In genomic region chr20:46994341-46994740, GRCh38 we compare ENCODE assay signal across 9 cellular contexts.
A peak's percentile ranks its signal among the peaks of the same experiment; 100 is the strongest.
DNase-seq lines count a peak whose midpoint lies in the region; ATAC-seq lines count a peak whose summit lies in the region.
"Had no signal": no experiment of that assay in that cellular context is flagged by ENCODE, and none has a peak within 500 bp of the region (broad histone marks: within the 10 kb centered on the region; RNA-seq: fewer than 3 reads in every experiment).

No MANE protein-coding gene starts in this region.

- peaks cover 35% of the 10 kb centered on the region for H3K4me1 Mint-ChIP-seq in activated CD4-positive, alpha-beta memory T cell treated with anti-CD3 and anti-CD28 coated beads for 36 hours (ENCODE audit: low read depth)

- H3K27ac ChIP-seq in substantia nigra (ENCODE audit: low read depth, low read length, poor library complexity, severe bottlenecking), result no peak overlapping the region

- ATAC-seq in GM18868 (IDR thresholded peaks at IDR 0.05; ENCODE audit: unreplicated experiment) (peak; percentile 94), HG02884 (IDR thresholded peaks at IDR 0.05; ENCODE audit: unreplicated experiment) (peak; percentile 59)
- ATAC-seq: K562 had no signal

- H3K27me3 Mint-ChIP-seq in activated CD4-positive, alpha-beta memory T cell treated with anti-CD3 and anti-CD28 coated beads for 36 hours, result peaks cover 13% of the 10 kb centered on the region

- H3K27ac Mint-ChIP-seq in activated CD4-positive, alpha-beta memory T cell treated with anti-CD3 and anti-CD28 coated beads for 36 hours, result peak overlapping the region; percentile 69

- H3K4me3 Mint-ChIP-seq in activated CD4-positive, alpha-beta memory T cell treated with anti-CD3 and anti-CD28 coated beads for 36 hours, result peak overlapping the region; percentile 50

- no peaks in the 10 kb centered on the region for H3K36me3 Mint-ChIP-seq in activated CD4-positive, alpha-beta memory T cell treated with anti-CD3 and anti-CD28 coated beads for 36 hours

- CTCF ChIA-PET in activated CD4-positive, alpha-beta memory T cell treated with anti-CD3 and anti-CD28 coated beads for 36 hours (lab: Charles Lee), result no interaction called here

- POLR2A ChIA-PET in activated CD4-positive, alpha-beta memory T cell treated with anti-CD3 and anti-CD28 coated beads for 36 hours (lab: Charles Lee), result no interaction called here

- intact Hi-C loops in activated CD4-positive, alpha-beta memory T cell treated with anti-CD3 and anti-CD28 coated beads for 36 hours (cut with micrococcal nuclease), result loop anchor here (10.0 kb wide), 1 partner anchor 200 kb away; no protein-coding TSS in a partner anchor

- peak; percentile 88 for DNase-seq in activated CD4-positive, alpha-beta memory T cell treated with anti-CD3 and anti-CD28 coated beads for 36 hours
- DNase-seq in stimulated activated CD4-positive, alpha-beta T cell treated with anti-CD3 and anti-CD28 coated beads, Interleukin-1b, Interleukin-23, amount 100 ng/mL, for 4 hours (ENCODE audit: low read depth in 2 of 2), result peak; percentile 1 to 23
- DNase-seq in putamen (ENCODE audit: low spot score), result no peak
- DNase-seq in NCI-H2107 treated with DMSO at 0.1 percent for 48 hours (lab: John Stamatoyannopoulos, UW; ENCODE audit: unreplicated experiment), result no peak
- DNase-seq in substantia nigra (lab: John Stamatoyannopoulos, UW), result no peak
- DNase-seq in NCI-H526 treated with DMSO at 0.1 percent for 48 hours (lab: John Stamatoyannopoulos, UW), result no peak

- no peaks in the 10 kb centered on the region for H3K9me3 Mint-ChIP-seq in activated CD4-positive, alpha-beta memory T cell treated with anti-CD3 and anti-CD28 coated beads for 36 hours

Comparison
In these comparisons a context has a peak if more than half of its experiments do, and no peak if none do; other contexts are left out.
1. DNase-seq: peak in activated CD4-positive, alpha-beta memory T cell treated with anti-CD3 and anti-CD28 coated beads for 36 hours (single experiment) and stimulated activated CD4-positive, alpha-beta T cell treated with anti-CD3 and anti-CD28 coated beads, Interleukin-1b, Interleukin-23, amount 100 ng/mL, for 4 hours (2 of 2); none in putamen (single experiment), NCI-H2107 treated with DMSO at 0.1 percent for 48 hours (single experiment), substantia nigra (0 of 49) and NCI-H526 treated with DMSO at 0.1 percent for 48 hours (single experiment).